Comparison of ENCODE assay signal across 13 cellular contexts in genomic region chrX:111284615-111285294, GRCh38. TPM values are rescaled to one million over a fixed set of nuclear protein-coding genes. Genes with fewer than 3 reads are reported as not detected.
DNase-seq lines count a peak whose midpoint lies in the region; TF ChIP-seq lines count a peak whose summit lies in the region.
"Had no signal": no experiment of that assay in that cellular context is flagged by ENCODE, and none has a peak within 500 bp of the region (broad histone marks: within the 10 kb centered on the region; RNA-seq: fewer than 3 reads in every experiment).

No MANE protein-coding gene starts in this region.

- no peaks in the 10 kb centered on the region for H3K36me3 Mint-ChIP-seq in activated naive CD4-positive, alpha-beta T cell treated with anti-CD3 and anti-CD28 coated beads, Interleukin-2, amount 10 ng/mL, durations not matched to agents 7 days and 5 days
- H3K36me3 Mint-ChIP-seq in nephron (ENCODE audit: low read depth) = no peaks in the 10 kb centered on the region

- H3K4me1 Mint-ChIP-seq in activated naive CD4-positive, alpha-beta T cell treated with anti-CD3 and anti-CD28 coated beads, Interleukin-2, amount 10 ng/mL, durations not matched to agents 7 days and 5 days = no peaks in the 10 kb centered on the region
- peaks cover 60% of the 10 kb centered on the region for H3K4me1 Mint-ChIP-seq in nephron

- H3K9me3 Mint-ChIP-seq in activated naive CD4-positive, alpha-beta T cell treated with anti-CD3 and anti-CD28 coated beads, Interleukin-2, amount 10 ng/mL, durations not matched to agents 7 days and 5 days = no peaks in the 10 kb centered on the region
- no peaks in the 10 kb centered on the region for H3K9me3 Mint-ChIP-seq in nephron

- no peaks in the 10 kb centered on the region for H3K27me3 Mint-ChIP-seq in activated naive CD4-positive, alpha-beta T cell treated with anti-CD3 and anti-CD28 coated beads, Interleukin-2, amount 10 ng/mL, durations not matched to agents 7 days and 5 days
- no peaks in the 10 kb centered on the region for H3K27me3 Mint-ChIP-seq in nephron (ENCODE audit: low read depth)

- CTCF ChIA-PET in activated naive CD4-positive, alpha-beta T cell treated with anti-CD3 and anti-CD28 coated beads, Interleukin-2, amount 10 ng/mL, durations not matched to agents 7 days and 5 days (lab: Charles Lee) = no interaction called here

- no peak for DNase-seq in activated naive CD4-positive, alpha-beta T cell treated with anti-CD3 and anti-CD28 coated beads, Interleukin-2, amount 10 ng/mL, durations not matched to agents 7 days and 5 days
- DNase-seq in activated naive CD4-positive, alpha-beta T cell treated with anti-CD3 and anti-CD28 coated beads, Interleukin-2, amount 50 U/mL, for 16 hours = no peak
- DNase-seq in left kidney (ENCODE audit: low read depth, low spot score) (peak; percentile 1), NCI-H1694 (lab: John Stamatoyannopoulos, UW) (no peak), cerebellum (ENCODE audit: low spot score) (no peak), HuH-7.5 (ENCODE audit: low spot score) (no peak), nucleus accumbens (lab: John Stamatoyannopoulos, UW) (no peak)
- DNase-seq: C1 segment of cervical spinal cord, DMS 273 treated with DMSO at 0.1 percent for 48 hours, NCI-H187, NCI-H774 had no signal

- no peak for TF ChIP-seq CTCF in nephron (IDR thresholded peaks at IDR 0.05; ENCODE audit: unreplicated experiment in 3 of 3)

- H3K27ac Mint-ChIP-seq in activated naive CD4-positive, alpha-beta T cell treated with anti-CD3 and anti-CD28 coated beads, Interleukin-2, amount 10 ng/mL, durations not matched to agents 7 days and 5 days = peak overlapping the region; percentile 19
- H3K27ac Mint-ChIP-seq in nephron = peak overlapping the region; percentile 25 to 83 (median 50)

- H3K4me3 Mint-ChIP-seq in activated naive CD4-positive, alpha-beta T cell treated with anti-CD3 and anti-CD28 coated beads, Interleukin-2, amount 10 ng/mL, durations not matched to agents 7 days and 5 days = no peak overlapping the region
- H3K4me3 Mint-ChIP-seq in nephron = peak overlapping the region in 1 of 3 experiments; percentile 9

RNA-seq across cellular contexts. Expression of gene CAPN6, which starts 14.5 kb away (rescaled TPM):
- total RNA-seq in cerebellum = 0.54 TPM
- total RNA-seq: M059J had no signal
